Comparison of ENCODE assay signal across 8 cellular contexts in the genomic region with DNA sequence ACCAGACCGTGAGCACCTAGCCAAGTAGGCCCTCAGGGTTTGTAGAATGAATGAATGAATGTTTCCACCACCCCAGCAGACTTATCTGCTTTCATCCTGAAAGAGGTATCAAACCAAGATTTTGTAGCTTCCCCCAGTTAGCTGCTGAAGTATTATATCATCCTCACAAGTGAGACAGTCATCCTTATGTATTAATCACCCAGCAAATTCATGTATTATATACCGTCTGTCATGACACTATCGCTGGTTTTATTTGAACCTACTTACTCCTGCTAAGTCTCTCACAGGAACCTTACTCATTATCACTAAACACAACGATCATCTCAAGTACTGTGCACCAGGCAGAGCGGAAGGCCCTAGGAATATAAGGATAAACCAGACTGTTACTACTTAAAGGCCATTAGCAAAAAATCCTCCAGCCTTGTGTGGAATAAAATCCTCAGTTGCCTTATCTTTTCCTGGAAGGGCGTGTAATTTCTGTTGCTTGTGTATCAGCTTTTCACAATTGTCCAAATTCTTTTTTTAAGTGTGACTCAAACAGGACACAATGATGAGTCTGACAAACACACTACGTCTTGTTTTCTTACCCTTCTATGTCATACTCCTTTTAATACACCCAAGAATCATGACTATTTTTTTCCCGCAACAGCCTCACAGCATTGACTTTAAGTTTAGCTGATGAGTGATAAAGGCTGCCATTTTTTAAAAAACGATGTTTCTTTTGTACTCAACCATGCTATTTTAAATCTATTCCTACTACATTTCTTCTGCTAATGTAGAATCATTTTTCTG.
A peak's percentile ranks its signal among the peaks of the same experiment; 100 is the strongest.
DNase-seq lines count a peak whose midpoint lies in the region; ATAC-seq and TF ChIP-seq lines count a peak whose summit lies in the region.
"Had no signal": no experiment of that assay in that cellular context is flagged by ENCODE, and none has a peak within 500 bp of the region (broad histone marks: within the 10 kb centered on the region; RNA-seq: fewer than 3 reads in every experiment).

No MANE protein-coding gene starts in this region.

- no peaks in the 10 kb centered on the region for H3K9me3 Mint-ChIP-seq in GM23338

- H3K36me3 ChIP-seq in GM23338 (ENCODE audit: insufficient read depth) = no peaks in the 10 kb centered on the region
- peaks cover 5% of the 10 kb centered on the region for H3K36me3 ChIP-seq in effector memory CD4-positive, alpha-beta T cell (ENCODE audit: control insufficient read depth, insufficient read depth, low read length)
- no peaks in the 10 kb centered on the region for H3K36me3 ChIP-seq in prostate gland

- H3K27me3 ChIP-seq in GM23338 (ENCODE audit: insufficient read depth) (no peaks in the 10 kb centered on the region), prostate gland (replicated peaks; ENCODE audit: insufficient read depth) (no peaks in the 10 kb centered on the region)
- H3K27me3 ChIP-seq in effector memory CD4-positive, alpha-beta T cell (replicated peaks; ENCODE audit: control insufficient read depth, insufficient read depth, low read length, poor library complexity, severe bottlenecking) = no peaks in the 10 kb centered on the region

- H3K4me3 ChIP-seq in GM23338 (peak overlapping the region; percentile 5; the same call in 1 of the 2 replicates), skeletal muscle cell (ENCODE audit: low read depth, low read length) (peak overlapping the region; percentile 61), prostate gland (no peak overlapping the region)
- H3K4me3 ChIP-seq in effector memory CD4-positive, alpha-beta T cell (ENCODE audit: insufficient read depth, low read depth, low read length, poor library complexity, severe bottlenecking) = no peak overlapping the region

- TF ChIP-seq POLR2A in prostate gland (IDR thresholded peaks at IDR 0.05) = no peak

- peak overlapping the region; percentile 23; the same call in 1 of the 2 replicates for H3K27ac ChIP-seq in GM23338 (ENCODE audit: low read depth)
- peak overlapping the region; percentile 3 for H3K27ac ChIP-seq in effector memory CD4-positive, alpha-beta T cell (ENCODE audit: insufficient read depth, low read length, poor library complexity, severe bottlenecking)
- no peak overlapping the region for H3K27ac ChIP-seq in prostate gland

- H3K4me3 Mint-ChIP-seq in GM23338 = no peak overlapping the region

- H3K4me2 ChIP-seq in GM23338 = peak overlapping the region; percentile 58

- no peak for TF ChIP-seq CTCF in GM23338 (conservative IDR thresholded peaks at IDR 0.05; ENCODE audit: low read depth in 2 of 2)
- no peak for TF ChIP-seq CTCF in prostate gland (IDR thresholded peaks at IDR 0.05)

- H4K20me1 ChIP-seq in GM23338 (replicated peaks; ENCODE audit: insufficient read depth) = no peaks in the 10 kb centered on the region

- H3K4me1 ChIP-seq in GM23338 (ENCODE audit: insufficient read depth) = peaks cover 45% of the 10 kb centered on the region
- peaks cover 53% of the 10 kb centered on the region for H3K4me1 ChIP-seq in effector memory CD4-positive, alpha-beta T cell (ENCODE audit: control insufficient read depth, insufficient read depth, low read length, poor library complexity, severe bottlenecking)
- no peaks in the 10 kb centered on the region for H3K4me1 ChIP-seq in prostate gland (replicated peaks)

- H2AFZ ChIP-seq in GM23338 = no peak overlapping the region

- intact Hi-C loops in prostate gland (cut with DNase I) = no loop called here

- no peaks in the 10 kb centered on the region for H3K9me2 ChIP-seq in GM23338 (ENCODE audit: insufficient read depth)

- ATAC-seq in GM23338 = no peak
- ATAC-seq in HG02885 (IDR thresholded peaks at IDR 0.05; ENCODE audit: poor library complexity, unreplicated experiment) = no peak

- no peaks in the 10 kb centered on the region for H3K36me3 Mint-ChIP-seq in GM23338 (ENCODE audit: low read depth)

- H3K27me3 Mint-ChIP-seq in GM23338 (ENCODE audit: insufficient read depth, low read depth, poor library complexity) = peaks cover 13% of the 10 kb centered on the region

- no peaks in the 10 kb centered on the region for H3F3A ChIP-seq in GM23338 (replicated peaks; ENCODE audit: low read depth)

- WGBS in prostate gland = 87% methylated on average over 9 of the region's 9 CpGs

- peaks cover 65% of the 10 kb centered on the region for H3K4me1 Mint-ChIP-seq in GM23338

- no peaks in the 10 kb centered on the region for H3K79me2 ChIP-seq in GM23338 (replicated peaks; ENCODE audit: insufficient read depth)

- peak overlapping the region; percentile 97 for H3K27ac Mint-ChIP-seq in GM23338

- no peaks in the 10 kb centered on the region for H3K9me3 ChIP-seq in effector memory CD4-positive, alpha-beta T cell (ENCODE audit: control insufficient read depth, low read length)
- H3K9me3 ChIP-seq in prostate gland = no peaks in the 10 kb centered on the region

- DNase-seq in GM23338 (ENCODE audit: low spot score) = no peak
- peak; percentile 47 for DNase-seq in SK-MEL-5 (ENCODE audit: low read depth, low spot score)
- no peak for DNase-seq in effector memory CD4-positive, alpha-beta T cell
- DNase-seq in skeletal muscle cell (ENCODE audit: low read depth) = no peak
- no peak for DNase-seq in NCI-H2029 treated with DMSO at 0.1 percent for 48 hours (lab: John Stamatoyannopoulos, UW)
- no peak for DNase-seq in prostate gland (ENCODE audit: low spot score)
- DNase-seq: activated gamma-delta T cell had no signal

- in situ Hi-C loops in SK-MEL-5 (cut with HindIII; ENCODE audit: low pct_unique_long_range_greater_than_20kb, low sequenced_read_pairs) = no loop called here

TF ChIP-seq in GM23338, 12 proteins besides CTCF, POLR2A, EP300 and RAD21 (continues in another document):
- TF ChIP-seq EZH2 (IDR thresholded peaks at IDR 0.05; ENCODE audit: low read depth, unreplicated experiment) = no peak
- TF ChIP-seq POLR2AphosphoS5 (IDR thresholded peaks at IDR 0.05; ENCODE audit: low read depth) = no peak
- TF ChIP-seq, protein P1, sequence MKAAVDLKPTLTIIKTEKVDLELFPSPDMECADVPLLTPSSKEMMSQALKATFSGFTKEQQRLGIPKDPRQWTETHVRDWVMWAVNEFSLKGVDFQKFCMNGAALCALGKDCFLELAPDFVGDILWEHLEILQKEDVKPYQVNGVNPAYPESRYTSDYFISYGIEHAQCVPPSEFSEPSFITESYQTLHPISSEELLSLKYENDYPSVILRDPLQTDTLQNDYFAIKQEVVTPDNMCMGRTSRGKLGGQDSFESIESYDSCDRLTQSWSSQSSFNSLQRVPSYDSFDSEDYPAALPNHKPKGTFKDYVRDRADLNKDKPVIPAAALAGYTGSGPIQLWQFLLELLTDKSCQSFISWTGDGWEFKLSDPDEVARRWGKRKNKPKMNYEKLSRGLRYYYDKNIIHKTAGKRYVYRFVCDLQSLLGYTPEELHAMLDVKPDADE (IDR thresholded peaks at IDR 0.05) = no peak
- TF ChIP-seq EZH2phosphoT487 (IDR thresholded peaks at IDR 0.05; ENCODE audit: unreplicated experiment) = no peak
- TF ChIP-seq ZNF114 (CRISPR knock-in tag; IDR thresholded peaks at IDR 0.05) = no peak
- TF ChIP-seq ZNF331 (CRISPR knock-in tag; IDR thresholded peaks at IDR 0.05; ENCODE audit: low read depth) = no peak

Comparison
In these comparisons a context has a peak if more than half of its experiments do, and no peak if none do; other contexts are left out.
1. H3K27ac ChIP-seq: peak in GM23338 (single experiment) and effector memory CD4-positive, alpha-beta T cell (single experiment); none in prostate gland (0 of 2).
2. H3K4me3 ChIP-seq: peak in GM23338 (single experiment) and skeletal muscle cell (single experiment); none in effector memory CD4-positive, alpha-beta T cell (single experiment) and prostate gland (0 of 2).